1 cellular context compared by ENCODE assay signal in the genomic region with DNA sequence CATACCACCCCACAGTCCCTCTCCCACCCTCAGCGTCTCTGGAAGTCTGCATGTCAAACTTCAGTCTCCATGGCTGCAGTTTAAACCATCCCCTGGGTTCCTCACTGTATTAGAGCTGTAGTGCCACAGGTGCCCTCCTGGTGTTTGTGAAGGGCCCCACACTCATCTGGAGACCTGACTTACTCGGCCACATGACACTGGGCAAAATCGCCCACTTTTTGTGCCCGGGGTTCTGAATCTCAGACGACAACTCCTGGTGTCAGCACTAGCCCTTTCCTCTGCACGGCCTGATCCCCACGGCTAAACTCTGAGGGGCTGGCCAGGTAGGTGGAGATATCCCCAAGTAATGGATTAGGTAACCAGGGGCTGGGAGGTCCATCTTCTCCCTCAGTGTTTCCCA.
TF ChIP-seq lines count a peak whose summit lies in the region.

No MANE protein-coding gene starts in this region.

TF ChIP-seq in K562, 482 proteins besides CTCF, POLR2A, EP300 and RAD21:
- TF ChIP-seq, protein P1, sequence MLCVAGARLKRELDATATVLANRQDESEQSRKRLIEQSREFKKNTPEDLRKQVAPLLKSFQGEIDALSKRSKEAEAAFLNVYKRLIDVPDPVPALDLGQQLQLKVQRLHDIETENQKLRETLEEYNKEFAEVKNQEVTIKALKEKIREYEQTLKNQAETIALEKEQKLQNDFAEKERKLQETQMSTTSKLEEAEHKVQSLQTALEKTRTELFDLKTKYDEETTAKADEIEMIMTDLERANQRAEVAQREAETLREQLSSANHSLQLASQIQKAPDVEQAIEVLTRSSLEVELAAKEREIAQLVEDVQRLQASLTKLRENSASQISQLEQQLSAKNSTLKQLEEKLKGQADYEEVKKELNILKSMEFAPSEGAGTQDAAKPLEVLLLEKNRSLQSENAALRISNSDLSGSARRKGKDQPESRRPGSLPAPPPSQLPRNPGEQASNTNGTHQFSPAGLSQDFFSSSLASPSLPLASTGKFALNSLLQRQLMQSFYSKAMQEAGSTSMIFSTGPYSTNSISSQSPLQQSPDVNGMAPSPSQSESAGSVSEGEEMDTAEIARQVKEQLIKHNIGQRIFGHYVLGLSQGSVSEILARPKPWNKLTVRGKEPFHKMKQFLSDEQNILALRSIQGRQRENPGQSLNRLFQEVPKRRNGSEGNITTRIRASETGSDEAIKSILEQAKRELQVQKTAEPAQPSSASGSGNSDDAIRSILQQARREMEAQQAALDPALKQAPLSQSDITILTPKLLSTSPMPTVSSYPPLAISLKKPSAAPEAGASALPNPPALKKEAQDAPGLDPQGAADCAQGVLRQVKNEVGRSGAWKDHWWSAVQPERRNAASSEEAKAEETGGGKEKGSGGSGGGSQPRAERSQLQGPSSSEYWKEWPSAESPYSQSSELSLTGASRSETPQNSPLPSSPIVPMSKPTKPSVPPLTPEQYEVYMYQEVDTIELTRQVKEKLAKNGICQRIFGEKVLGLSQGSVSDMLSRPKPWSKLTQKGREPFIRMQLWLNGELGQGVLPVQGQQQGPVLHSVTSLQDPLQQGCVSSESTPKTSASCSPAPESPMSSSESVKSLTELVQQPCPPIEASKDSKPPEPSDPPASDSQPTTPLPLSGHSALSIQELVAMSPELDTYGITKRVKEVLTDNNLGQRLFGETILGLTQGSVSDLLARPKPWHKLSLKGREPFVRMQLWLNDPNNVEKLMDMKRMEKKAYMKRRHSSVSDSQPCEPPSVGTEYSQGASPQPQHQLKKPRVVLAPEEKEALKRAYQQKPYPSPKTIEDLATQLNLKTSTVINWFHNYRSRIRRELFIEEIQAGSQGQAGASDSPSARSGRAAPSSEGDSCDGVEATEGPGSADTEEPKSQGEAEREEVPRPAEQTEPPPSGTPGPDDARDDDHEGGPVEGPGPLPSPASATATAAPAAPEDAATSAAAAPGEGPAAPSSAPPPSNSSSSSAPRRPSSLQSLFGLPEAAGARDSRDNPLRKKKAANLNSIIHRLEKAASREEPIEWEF (CRISPR knock-in tag; IDR thresholded peaks at IDR 0.05) = no peak
- 0 out of 2 replicates have a peak, but pooled peaks have one; percentile 3 for TF ChIP-seq ZKSCAN8 (CRISPR knock-in tag; IDR thresholded peaks at IDR 0.05)
